In the genomic region with DNA sequence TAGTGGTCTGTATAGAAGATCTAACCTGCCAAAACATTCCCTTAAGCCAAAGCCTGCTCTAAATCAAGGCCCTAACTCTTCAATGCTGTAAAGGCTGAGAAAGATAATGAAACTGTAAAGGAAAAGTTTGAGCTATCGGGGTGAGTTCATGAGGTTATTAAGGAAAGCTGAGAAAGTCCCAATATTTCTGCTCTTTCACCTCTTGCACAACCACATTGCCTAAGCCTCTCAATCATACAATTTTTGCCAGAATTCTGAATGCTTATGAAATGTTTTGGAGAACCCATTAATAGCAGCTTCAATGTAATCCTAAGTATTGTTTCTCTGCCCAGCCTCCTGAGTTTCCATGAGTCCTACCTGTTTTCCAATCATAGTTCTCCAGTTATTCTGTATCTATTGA, we compare ENCODE assay signal across 21 cellular contexts.
"Had no signal": no experiment of that assay in that cellular context is flagged by ENCODE, and none has a peak within 500 bp of the region (broad histone marks: within the 10 kb centered on the region; RNA-seq: fewer than 3 reads in every experiment).

No MANE protein-coding gene starts in this region.

- H3K4me3 Mint-ChIP-seq: dendritic cell treated with granulocyte-macrophage colony-stimulating factor and Interleukin-4, amounts not matched to agents 40 ng/mL and 50 ng/mL, for 4 days; effector memory CD8-positive, alpha-beta T cell; mesothelial cell of epicardium had no signal

- H3K36me3 Mint-ChIP-seq: mesothelial cell of epicardium had no signal

- H3K27ac ChIP-seq: colonic mucosa, esophagus squamous epithelium, gastrocnemius medialis, heart right ventricle, left ventricle myocardium inferior, lower lobe of right lung had no signal

- H3K9me3 ChIP-seq: colonic mucosa, esophagus squamous epithelium, gastrocnemius medialis, heart right ventricle, left ventricle myocardium inferior, lower lobe of right lung, mucosa of descending colon had no signal

- H3K27me3 Mint-ChIP-seq: dendritic cell treated with granulocyte-macrophage colony-stimulating factor and Interleukin-4, amounts not matched to agents 40 ng/mL and 50 ng/mL, for 4 days; effector memory CD8-positive, alpha-beta T cell had no signal

- H3K36me3 ChIP-seq: colonic mucosa, esophagus squamous epithelium, gastrocnemius medialis, heart right ventricle, left ventricle myocardium inferior, lower lobe of right lung had no signal

- H3K4me3 ChIP-seq: colonic mucosa, esophagus squamous epithelium, gastrocnemius medialis, heart right ventricle, left ventricle myocardium inferior, lower lobe of right lung, mucosa of descending colon had no signal

- H3K27ac Mint-ChIP-seq: dendritic cell treated with granulocyte-macrophage colony-stimulating factor and Interleukin-4, amounts not matched to agents 40 ng/mL and 50 ng/mL, for 4 days; effector memory CD8-positive, alpha-beta T cell; mesothelial cell of epicardium had no signal

- ATAC-seq: effector memory CD8-positive, alpha-beta T cell; esophagus mucosa; gastrocnemius medialis; heart right ventricle; left cardiac atrium; lower lobe of right lung; mucosa of descending colon had no signal

- DNase-seq: cerebellar nuclear complex; colonic mucosa; cortex of kidney; effector CD8-positive, alpha-beta T cell; effector memory CD8-positive, alpha-beta T cell; esophagus squamous epithelium; foreskin fibroblast; foreskin melanocyte; gastrocnemius medialis; glutamatergic neuron; head of caudate nucleus; heart right ventricle; hippocampal formation; left cardiac atrium; left ventricle myocardium inferior; lower lobe of right lung; mesenchymal stem cell; mucosa of descending colon had no signal

- H3K27me3 ChIP-seq: colonic mucosa, esophagus squamous epithelium, gastrocnemius medialis, heart right ventricle had no signal

- H3K9me3 Mint-ChIP-seq: dendritic cell treated with granulocyte-macrophage colony-stimulating factor and Interleukin-4, amounts not matched to agents 40 ng/mL and 50 ng/mL, for 4 days; mesothelial cell of epicardium had no signal

- H3K4me1 ChIP-seq: colonic mucosa, esophagus squamous epithelium, gastrocnemius medialis, heart right ventricle, left ventricle myocardium inferior, lower lobe of right lung had no signal
